In genomic region chr11:93623179-93623578, GRCh38 we compare ENCODE assay signal across 9 cellular contexts. TPM values are rescaled to one million over a fixed set of nuclear protein-coding genes. Genes with fewer than 3 reads are reported as not detected.
A peak's percentile ranks its signal among the peaks of the same experiment; 100 is the strongest.
DNase-seq lines count a peak whose midpoint lies in the region; ATAC-seq and TF ChIP-seq lines count a peak whose summit lies in the region.
"Had no signal": no experiment of that assay in that cellular context is flagged by ENCODE, and none has a peak within 500 bp of the region (broad histone marks: within the 10 kb centered on the region; RNA-seq: fewer than 3 reads in every experiment).

No MANE protein-coding gene starts in this region.

- H3K79me2 ChIP-seq in SK-N-SH (ENCODE audit: insufficient read depth), result no peaks in the 10 kb centered on the region

- TF ChIP-seq RAD21 in SK-N-SH (IDR thresholded peaks at IDR 0.05; ENCODE audit: low read length), result no peak

- H4K20me1 ChIP-seq in SK-N-SH (ENCODE audit: insufficient read depth), result no peaks in the 10 kb centered on the region

- DNase-seq in H4 (ENCODE audit: low spot score), result peak; percentile 44
- peak; percentile 23 for DNase-seq in KG1 (lab: John Stamatoyannopoulos, UW)
- peak; percentile 71 for DNase-seq in iris pigment epithelial cell (ENCODE audit: low read depth)
- no peak for DNase-seq in Ammon's horn (ENCODE audit: low spot score)
- no peak for DNase-seq in stomach
- DNase-seq in NCI-H2107 (lab: John Stamatoyannopoulos, UW), result no peak
- DNase-seq in SK-N-SH, result no peak
- DNase-seq: stimulated activated CD4-positive, alpha-beta T cell treated with anti-CD3 and anti-CD28 coated beads, Interleukin-1b, Interleukin-23, amount 100 ng/mL, for 48 hours had no signal

- peak; percentile 96 for ATAC-seq in GM18519 (IDR thresholded peaks at IDR 0.05; ENCODE audit: low FRiP score, unreplicated experiment)

- TF ChIP-seq POLR2A in stomach (IDR thresholded peaks at IDR 0.05), result no peak

- WGBS in stomach, 5 donors, result 3 to 17% (median 5%) methylated on average over 1 of the region's 1 CpG
- 0% methylated on average over 1 of the region's 1 CpG for WGBS in SK-N-SH (ENCODE audit: low lambda C conversion rate)

- no peaks in the 10 kb centered on the region for H3K9me3 ChIP-seq in stomach
- H3K9me3 ChIP-seq in SK-N-SH, result no peaks in the 10 kb centered on the region

- no peak overlapping the region for H2AFZ ChIP-seq in SK-N-SH (ENCODE audit: low read depth)

- no peaks in the 10 kb centered on the region for H3F3A ChIP-seq in SK-N-SH (replicated peaks; ENCODE audit: insufficient read depth)

- peak overlapping the region in 2 of 5 donors; percentile 10 to 31 for H3K27ac ChIP-seq in stomach
- H3K27ac ChIP-seq in SK-N-SH (ENCODE audit: low read depth in 2 of 2, low read length in 1 of 2), result no peak overlapping the region

- H3K4me1 ChIP-seq in stomach (peaks cover 0 to 18% (median 14%) of the 10 kb centered on the region in 4 donors), SK-N-SH (ENCODE audit: control insufficient read depth in 1 of 2, insufficient read depth in 2 of 2, low read depth in 1 of 2, low read length in 1 of 2) (no peaks in the 10 kb centered on the region; a peak in 1 of 4 replicates)

- H3K9ac ChIP-seq in SK-N-SH, result no peak overlapping the region

- no peaks in the 10 kb centered on the region for H3K36me3 ChIP-seq in stomach
- no peaks in the 10 kb centered on the region for H3K36me3 ChIP-seq in SK-N-SH (replicated peaks in 1 of 2; ENCODE audit: control insufficient read depth in 1 of 2, insufficient read depth in 2 of 2, low read length in 1 of 2)

- TF ChIP-seq EP300 in stomach (IDR thresholded peaks at IDR 0.05), result no peak
- no peak for TF ChIP-seq EP300 in SK-N-SH (IDR thresholded peaks at IDR 0.05; ENCODE audit: borderline replicate concordance in 1 of 2, low read depth in 1 of 2, low read length in 1 of 2)

- H3K27me3 ChIP-seq in stomach (no peaks in the 10 kb centered on the region), SK-N-SH (ENCODE audit: insufficient read depth) (no peaks in the 10 kb centered on the region; the same call in 1 of the 2 replicates)

- H3K4me2 ChIP-seq in SK-N-SH, result no peak overlapping the region

- CTCF ChIA-PET in SK-N-SH (lab: Yijun Ruan, JAX), result no interaction called here

- H3K9me2 ChIP-seq in SK-N-SH, result no peaks in the 10 kb centered on the region

- POLR2A ChIA-PET in SK-N-SH (lab: Yijun Ruan, JAX), result no interaction called here

- H3K4me3 ChIP-seq in stomach (no peak overlapping the region), SK-N-SH (ENCODE audit: low read depth in 2 of 2, low read length in 1 of 2) (no peak overlapping the region)

- TF ChIP-seq CTCF in stomach (IDR thresholded peaks at IDR 0.05), result no peak
- no peak for TF ChIP-seq CTCF in SK-N-SH (IDR thresholded peaks at IDR 0.05)

- intact Hi-C loops in stomach (cut with DNase I; ENCODE audit: low total_unique reads), result no loop called here

TF ChIP-seq in SK-N-SH, 30 proteins besides CTCF, POLR2A, EP300 and RAD21:
- TF ChIP-seq MEF2A (IDR thresholded peaks at IDR 0.05; ENCODE audit: borderline replicate concordance, low read depth), result no peak
- TF ChIP-seq ELF1 (IDR thresholded peaks at IDR 0.05), result no peak
- no peak for TF ChIP-seq NRF1 (IDR thresholded peaks at IDR 0.05; ENCODE audit: low read depth, low read length)
- TF ChIP-seq GABPA (IDR thresholded peaks at IDR 0.05; ENCODE audit: low read depth), result no peak
- no peak for TF ChIP-seq FOSL2 (IDR thresholded peaks at IDR 0.05; ENCODE audit: borderline replicate concordance, low read depth)

RNA-seq across cellular contexts. Expression of gene CEP295, which starts 38.3 kb away (rescaled TPM):
- 6.9 and 12.9 TPM in 2 replicates for total RNA-seq in H4 (2014; rRNA removed; shearing (Covaris generic))
- 10 to 100 TPM in 4 of 5 donors, 1 to 10 TPM in 1; 4.6 to 69.4 (median 29.2) TPM for total RNA-seq in stomach
- 1 to 10 TPM; 1.8 to 6.9 (median 4.3) TPM for polyA plus RNA-seq in stomach
- polyA plus RNA-seq in SK-N-SH (2012; rRNA removed), result 4.3 and 6.0 TPM in 2 replicates
- polyA plus RNA-seq in SK-N-SH (2012; cell fraction: cytosol; rRNA removed), result 5.4 TPM in 2 replicates
- polyA plus RNA-seq in SK-N-SH (2012; cell fraction: nucleus; rRNA removed), result 6.6 and 13.9 TPM in 2 replicates

Comparison
In these comparisons a context has a peak if more than half of its experiments do, and no peak if none do; other contexts are left out.
1. DNase-seq: peak in H4 (single experiment), KG1 (single experiment) and iris pigment epithelial cell (single experiment); none in Ammon's horn (single experiment), stomach (single experiment), NCI-H2107 (single experiment) and SK-N-SH (single experiment).